In genomic region chr20:62708591-62709536, GRCh38 we compare ENCODE assay signal across 11 cellular contexts. TPM values are rescaled to one million over a fixed set of nuclear protein-coding genes. Genes with fewer than 3 reads are reported as not detected.
DNase-seq lines count a peak whose midpoint lies in the region; ATAC-seq and TF ChIP-seq lines count a peak whose summit lies in the region.
"Had no signal": no experiment of that assay in that cellular context is flagged by ENCODE, and none has a peak within 500 bp of the region (broad histone marks: within the 10 kb centered on the region; RNA-seq: fewer than 3 reads in every experiment).

TSS of gene NTSR1 (plus strand) at chr20:62708836. CDS start at chr20:62709208, 372 bp downstream.

- H3K27ac ChIP-seq in right atrium auricular region (no peak within 1 kb of the TSS), WERI-Rb-1 (no peak within 1 kb of the TSS)

- intact Hi-C loops in Right ventricle myocardium superior (cut with DNase I): no loop called here

- DNase-seq in Right ventricle myocardium superior (peak; percentile 32), right atrium auricular region (ENCODE audit: low spot score) (no peak), WERI-Rb-1 (no peak), DMS79 treated with DMSO at 0.1 percent for 48 hours (lab: John Stamatoyannopoulos, UW) (no peak), NCI-H510A (lab: John Stamatoyannopoulos, UW) (no peak), DMS53 treated with DMSO at 0.1 percent for 48 hours (lab: John Stamatoyannopoulos, UW; ENCODE audit: unreplicated experiment) (no peak)
- DNase-seq: MV-4-11 had no signal

- TF ChIP-seq CTCF in right atrium auricular region (IDR thresholded peaks at IDR 0.05) (no peak), WERI-Rb-1 (IDR thresholded peaks at IDR 0.05; ENCODE audit: low read depth, low read length) (peak; percentile 56)

- H3K27me3 ChIP-seq in right atrium auricular region: peaks cover 5 to 34% of the 10 kb centered on the region in 2 donors
- peaks cover 4% of the 10 kb centered on the region for H3K27me3 ChIP-seq in WERI-Rb-1 (ENCODE audit: insufficient read depth, low read depth, severe bottlenecking)
- H3K27me3 ChIP-seq in iPS-15b (ENCODE audit: control insufficient read depth, insufficient read depth, low read length): peaks cover 15% of the 10 kb centered on the region

- H3K9ac ChIP-seq in iPS-15b (ENCODE audit: low read depth, low read length): no peak within 1 kb of the TSS

- no peaks in the 10 kb centered on the region for H3K9me3 ChIP-seq in right atrium auricular region
- no peaks in the 10 kb centered on the region for H3K9me3 ChIP-seq in WERI-Rb-1 (ENCODE audit: severe bottlenecking)
- H3K9me3 ChIP-seq in iPS-15b (ENCODE audit: control insufficient read depth, insufficient read depth, low read length): no peaks in the 10 kb centered on the region

- peaks cover 0 to 35% of the 10 kb centered on the region in 2 donors for H3K4me1 ChIP-seq in right atrium auricular region
- H3K4me1 ChIP-seq in iPS-15b (ENCODE audit: control insufficient read depth, insufficient read depth, low read length): no peaks in the 10 kb centered on the region

- H3K4me3 ChIP-seq in right atrium auricular region (peak within 1 kb of the TSS in 1 of 2 donors; percentile 9), WERI-Rb-1 (ENCODE audit: low read depth, low read length) (peak within 1 kb of the TSS; percentile 53), iPS-15b (ENCODE audit: low read depth, low read length) (peak within 1 kb of the TSS; percentile 45)
- H3K4me3 ChIP-seq: lung had no signal

- H3K36me3 ChIP-seq in right atrium auricular region (no peaks in the 10 kb centered on the region), WERI-Rb-1 (no peaks in the 10 kb centered on the region), iPS-15b (ENCODE audit: control insufficient read depth, insufficient read depth, low read length) (no peaks in the 10 kb centered on the region)

- no peak for ATAC-seq in Right ventricle myocardium superior (ENCODE audit: poor library complexity)
- no peak for ATAC-seq in GM21526 (IDR thresholded peaks at IDR 0.05; ENCODE audit: low FRiP score, unreplicated experiment)

RNA-seq across cellular contexts. Expression of gene NTSR1, which starts in this region (rescaled TPM):
- not detected for total RNA-seq in Right ventricle myocardium superior
- total RNA-seq in right atrium auricular region: under 1 TPM in 1 of 2 donors, not detected in 1; 0.43 TPM
- total RNA-seq: activated T-helper 1 cell treated with anti-CD3 and anti-CD28 coated beads, Interleukin-12 subunit alpha, Interleukin-12 subunit beta, Interleukin-2, Interleukin-4 antibody, amounts not matched to agents 30 ng/mL and 10 ng/mL and 1 ng/mL, durations not matched to agents 14 hours and 24 hours and 36 hours had no signal

Comparison
In these comparisons a context has a peak if more than half of its experiments do, and no peak if none do; other contexts are left out.
1. Peak in DNase-seq in Right ventricle myocardium superior; RNA of the gene not detected or under 1 TPM.